Comparison of ENCODE assay signal across 9 cellular contexts in the genomic region with DNA sequence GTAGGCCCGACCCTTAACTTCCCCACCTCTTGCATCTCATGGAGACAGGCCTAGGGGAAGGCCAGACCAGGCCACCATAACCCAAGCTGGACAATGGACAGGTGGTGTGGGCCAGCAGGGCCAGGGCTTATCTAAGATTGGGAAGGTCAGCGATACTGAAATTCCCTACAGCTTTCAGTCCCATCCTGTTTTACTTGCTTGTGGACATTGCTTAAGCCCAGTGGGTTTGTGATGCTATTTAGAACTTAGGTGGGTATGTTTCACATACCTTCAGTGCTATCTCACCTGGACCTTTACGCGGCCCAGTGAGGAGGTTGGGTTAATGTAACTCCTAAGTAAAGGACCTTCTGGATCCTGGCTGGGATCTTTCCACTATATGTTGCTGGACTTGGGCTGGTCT. TPM values are rescaled to one million over a fixed set of nuclear protein-coding genes. Genes with fewer than 3 reads are reported as not detected.
A peak's percentile ranks its signal among the peaks of the same experiment; 100 is the strongest.
DNase-seq lines count a peak whose midpoint lies in the region; ATAC-seq and TF ChIP-seq lines count a peak whose summit lies in the region.
"Had no signal": no experiment of that assay in that cellular context is flagged by ENCODE, and none has a peak within 500 bp of the region (broad histone marks: within the 10 kb centered on the region; RNA-seq: fewer than 3 reads in every experiment).

No MANE protein-coding gene starts in this region.

- H3K4me3 ChIP-seq in AG04449 (ENCODE audit: low read depth, low read length) = peak overlapping the region; percentile 84
- H3K4me3 ChIP-seq in Jurkat, Clone E6-1 (ENCODE audit: low read length) = peak overlapping the region; percentile 97
- H3K4me3 ChIP-seq in dorsolateral prefrontal cortex = peak overlapping the region in 55 of 59 donors; percentile 10 to 93 (median 78)
- no peak overlapping the region for H3K4me3 ChIP-seq in naive thymus-derived CD4-positive, alpha-beta T cell (ENCODE audit: low read length)

- peaks cover 0 to 49% (median 33%) of the 10 kb centered on the region in 5 donors for H3K27me3 Mint-ChIP-seq in naive thymus-derived CD4-positive, alpha-beta T cell

- no peaks in the 10 kb centered on the region for H3K9me3 ChIP-seq in naive thymus-derived CD4-positive, alpha-beta T cell (ENCODE audit: control insufficient read depth in 2 of 3, low read length in 3 of 3)

- DNase-seq in AG04449 (ENCODE audit: low read depth, low spot score) (no peak), dorsolateral prefrontal cortex (no peak), RKO (ENCODE audit: low spot score) (no peak)
- no peak for DNase-seq in Jurkat, Clone E6-1 (ENCODE audit: low read depth, low spot score)
- no peak for DNase-seq in naive thymus-derived CD4-positive, alpha-beta T cell
- DNase-seq in activated CD4-positive, CD25-positive, alpha-beta regulatory T cell (lab: John Stamatoyannopoulos, UW) = no peak
- DNase-seq: NCI-H1930 had no signal

- POLR2A ChIA-PET in AG04449 (lab: Yijun Ruan, JAX) = interaction anchor here (1.1 to 1.2 kb wide), 2 partner anchors 15 to 37 kb away, joined by 4 to 5 read pairs; partner anchors contain the start of genes FEN1 and TMEM258
- POLR2A ChIA-PET in naive thymus-derived CD4-positive, alpha-beta T cell (lab: Charles Lee) = no interaction called here

- CTCF ChIA-PET in AG04449 (lab: Yijun Ruan, JAX) = interaction anchor here (1.0 to 6.0 kb wide), 11 partner anchors 10 to 278 kb away, joined by 3 to 58 read pairs (median 5); partner anchors contain the start of gene FADS1
- CTCF ChIA-PET in naive thymus-derived CD4-positive, alpha-beta T cell (lab: Charles Lee) = interaction anchor here (0.6 to 0.9 kb wide), 3 partner anchors 12 to 276 kb away, joined by 3 to 4 read pairs (median 3); no protein-coding TSS in a partner anchor

- H3K4me1 Mint-ChIP-seq in naive thymus-derived CD4-positive, alpha-beta T cell = peaks cover 27 to 69% (median 35%) of the 10 kb centered on the region in 7 donors

- H3K9me3 Mint-ChIP-seq in naive thymus-derived CD4-positive, alpha-beta T cell = peaks cover 0 to 5% (median 0%) of the 10 kb centered on the region in 11 donors

- intact Hi-C loops in dorsolateral prefrontal cortex (cut with DNase I) = no loop called here
- intact Hi-C loops in naive thymus-derived CD4-positive, alpha-beta T cell (cut with micrococcal nuclease) = loop anchor here (5.0 kb wide), 2 partner anchors 62 to 292 kb away; partner anchors contain the start of genes FADS3 (in 1 of the 2) and INCENP (in 1 of the 2)

- H3K4me1 ChIP-seq in naive thymus-derived CD4-positive, alpha-beta T cell (ENCODE audit: control insufficient read depth in 2 of 2, insufficient read depth in 2 of 2, low read length in 2 of 2) = peaks cover 13 to 19% of the 10 kb centered on the region in 2 donors

- ATAC-seq in naive thymus-derived CD4-positive, alpha-beta T cell = no peak
- ATAC-seq in HG03432 (IDR thresholded peaks at IDR 0.05; ENCODE audit: unreplicated experiment) = no peak
- ATAC-seq in GM18858 (IDR thresholded peaks at IDR 0.05; ENCODE audit: unreplicated experiment) = no peak

- peaks cover 0 to 17% (median 3%) of the 10 kb centered on the region in 5 donors for H3K36me3 Mint-ChIP-seq in naive thymus-derived CD4-positive, alpha-beta T cell

- peak overlapping the region in 46 of 59 donors; percentile 18 to 98 (median 91) for H3K27ac ChIP-seq in dorsolateral prefrontal cortex
- no peak overlapping the region for H3K27ac ChIP-seq in naive thymus-derived CD4-positive, alpha-beta T cell (ENCODE audit: low read depth, low read length)

- H3K27ac Mint-ChIP-seq in naive thymus-derived CD4-positive, alpha-beta T cell = peak overlapping the region in 1 of 9 donors; percentile 93

- H3K27me3 ChIP-seq in dorsolateral prefrontal cortex = no peaks in the 10 kb centered on the region
- H3K27me3 ChIP-seq in naive thymus-derived CD4-positive, alpha-beta T cell (ENCODE audit: control insufficient read depth in 2 of 2, insufficient read depth in 2 of 2, low read length in 2 of 2) = no peaks in the 10 kb centered on the region

- H3K4me3 Mint-ChIP-seq in naive thymus-derived CD4-positive, alpha-beta T cell = peak overlapping the region; percentile 25 to 91 (median 84)

- H3K36me3 ChIP-seq in naive thymus-derived CD4-positive, alpha-beta T cell (ENCODE audit: control insufficient read depth in 2 of 3, insufficient read depth in 3 of 3, low read length in 3 of 3) = no peaks in the 10 kb centered on the region

- TF ChIP-seq CTCF in AG04449 (IDR thresholded peaks at IDR 0.05; ENCODE audit: insufficient read depth, low read length, missing control alignments) = no peak
- TF ChIP-seq CTCF in dorsolateral prefrontal cortex (IDR thresholded peaks at IDR 0.05 in 54 of 56, conservative IDR thresholded peaks at IDR 0.05 in 2 of 56; ENCODE audit: low read depth in 1 of 56, partially characterized antibody in 56 of 56) = no peak

RNA-seq across cellular contexts. Expression of gene FADS2, which starts 1.7 kb away (rescaled TPM):
- 304 TPM for polyA plus RNA-seq in Jurkat, Clone E6-1 (2012; ENCODE audit: insufficient read depth, insufficient read length)
- total RNA-seq in dorsolateral prefrontal cortex = 100 to 1,000 TPM in 112 of 120 experiments, 10 to 100 TPM in 8; 72.8 to 347 (median 162) TPM
- 100 to 1,000 TPM in 1 of 5 experiments, 10 to 100 TPM in 1, 1 to 10 TPM in 1, under 1 TPM in 2; 0.19 to 192 (median 2.1) TPM for total RNA-seq in naive thymus-derived CD4-positive, alpha-beta T cell
- polyA plus RNA-seq in naive thymus-derived CD4-positive, alpha-beta T cell = 10 to 100 TPM in 1 of 2 donors, under 1 TPM in 1; 0.32 to 14.2 TPM

RNA-seq across cellular contexts. Expression of gene FADS1, which starts 13.0 kb away (rescaled TPM):
- polyA plus RNA-seq in Jurkat, Clone E6-1 (2012; ENCODE audit: insufficient read depth, insufficient read length) = 80.9 TPM
- total RNA-seq in dorsolateral prefrontal cortex = 100 to 1,000 TPM in 23 of 120 experiments, 10 to 100 TPM in 97; 47.3 to 195 (median 80.7) TPM
- total RNA-seq in naive thymus-derived CD4-positive, alpha-beta T cell = 10 to 100 TPM in 2 of 5 experiments, 1 to 10 TPM in 1, under 1 TPM in 2; 0.62 to 52.1 (median 2.3) TPM
- polyA plus RNA-seq in naive thymus-derived CD4-positive, alpha-beta T cell = 1 to 10 TPM in 1 of 2 donors, not detected in 1; 2.9 TPM

RNA-seq across cellular contexts. Expression of gene FEN1, which starts 37.1 kb away (rescaled TPM):
- polyA plus RNA-seq in Jurkat, Clone E6-1 (2012; ENCODE audit: insufficient read depth, insufficient read length) = 170 TPM
- 10 to 100 TPM in 100 of 120 experiments, 1 to 10 TPM in 20; 4.7 to 24.3 (median 13.8) TPM for total RNA-seq in dorsolateral prefrontal cortex
- total RNA-seq in naive thymus-derived CD4-positive, alpha-beta T cell = 100 to 1,000 TPM in 1 of 5 experiments, 10 to 100 TPM in 1, 1 to 10 TPM in 3; 7.6 to 101 (median 7.9) TPM
- 10 to 100 TPM; 10.3 to 17.7 TPM for polyA plus RNA-seq in naive thymus-derived CD4-positive, alpha-beta T cell

RNA-seq across cellular contexts. Expression of gene TMEM258, which starts 37.4 kb away (rescaled TPM):
- 464 TPM for polyA plus RNA-seq in Jurkat, Clone E6-1 (2012; ENCODE audit: insufficient read depth, insufficient read length)
- total RNA-seq in dorsolateral prefrontal cortex = 100 to 1,000 TPM in 1 of 120 experiments, 10 to 100 TPM in 119; 40.6 to 123 (median 65.5) TPM
- total RNA-seq in naive thymus-derived CD4-positive, alpha-beta T cell = 100 to 1,000 TPM in 1 of 5 experiments, 10 to 100 TPM in 4; 58.4 to 182 (median 83.3) TPM
- 100 to 1,000 TPM; 149 to 229 TPM for polyA plus RNA-seq in naive thymus-derived CD4-positive, alpha-beta T cell

Comparison
In these comparisons a context has a peak if more than half of its experiments do, and no peak if none do; other contexts are left out.
1. intact Hi-C loops: an anchor here in naive thymus-derived CD4-positive, alpha-beta T cell (5.0 kb wide); none called in dorsolateral prefrontal cortex.